Comparison of ENCODE assay signal across 1 cellular context in genomic region chr3:37945803-37946530, GRCh38.
TF ChIP-seq lines count a peak whose summit lies in the region.

No MANE protein-coding gene starts in this region.

TF ChIP-seq in HCT116, 20 proteins besides CTCF, POLR2A, EP300 and RAD21 (continued from another document):
- TF ChIP-seq YY1 (IDR thresholded peaks at IDR 0.05; ENCODE audit: extremely low read depth, insufficient replicate concordance, low read depth, low read length) (no peak), ZFX (IDR thresholded peaks at IDR 0.05) (no peak), SRF (IDR thresholded peaks at IDR 0.05; ENCODE audit: low read depth) (no peak), MAX (IDR thresholded peaks at IDR 0.05) (peak; percentile 79), JUND (IDR thresholded peaks at IDR 0.05) (peak; percentile 73), EGR1 (IDR thresholded peaks at IDR 0.05; ENCODE audit: low read depth) (no peak), ZNF274 (IDR thresholded peaks at IDR 0.05; ENCODE audit: low read depth, low read length) (no peak), CBX3 (IDR thresholded peaks at IDR 0.05; ENCODE audit: low read depth) (peak; percentile 53; the same call in 1 of the 2 replicates)
- TF ChIP-seq, protein P1, sequence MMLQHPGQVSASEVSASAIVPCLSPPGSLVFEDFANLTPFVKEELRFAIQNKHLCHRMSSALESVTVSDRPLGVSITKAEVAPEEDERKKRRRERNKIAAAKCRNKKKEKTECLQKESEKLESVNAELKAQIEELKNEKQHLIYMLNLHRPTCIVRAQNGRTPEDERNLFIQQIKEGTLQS (IDR thresholded peaks at IDR 0.05) = no peak; the same call in 1 of the 2 replicates
- TF ChIP-seq, protein P2, sequence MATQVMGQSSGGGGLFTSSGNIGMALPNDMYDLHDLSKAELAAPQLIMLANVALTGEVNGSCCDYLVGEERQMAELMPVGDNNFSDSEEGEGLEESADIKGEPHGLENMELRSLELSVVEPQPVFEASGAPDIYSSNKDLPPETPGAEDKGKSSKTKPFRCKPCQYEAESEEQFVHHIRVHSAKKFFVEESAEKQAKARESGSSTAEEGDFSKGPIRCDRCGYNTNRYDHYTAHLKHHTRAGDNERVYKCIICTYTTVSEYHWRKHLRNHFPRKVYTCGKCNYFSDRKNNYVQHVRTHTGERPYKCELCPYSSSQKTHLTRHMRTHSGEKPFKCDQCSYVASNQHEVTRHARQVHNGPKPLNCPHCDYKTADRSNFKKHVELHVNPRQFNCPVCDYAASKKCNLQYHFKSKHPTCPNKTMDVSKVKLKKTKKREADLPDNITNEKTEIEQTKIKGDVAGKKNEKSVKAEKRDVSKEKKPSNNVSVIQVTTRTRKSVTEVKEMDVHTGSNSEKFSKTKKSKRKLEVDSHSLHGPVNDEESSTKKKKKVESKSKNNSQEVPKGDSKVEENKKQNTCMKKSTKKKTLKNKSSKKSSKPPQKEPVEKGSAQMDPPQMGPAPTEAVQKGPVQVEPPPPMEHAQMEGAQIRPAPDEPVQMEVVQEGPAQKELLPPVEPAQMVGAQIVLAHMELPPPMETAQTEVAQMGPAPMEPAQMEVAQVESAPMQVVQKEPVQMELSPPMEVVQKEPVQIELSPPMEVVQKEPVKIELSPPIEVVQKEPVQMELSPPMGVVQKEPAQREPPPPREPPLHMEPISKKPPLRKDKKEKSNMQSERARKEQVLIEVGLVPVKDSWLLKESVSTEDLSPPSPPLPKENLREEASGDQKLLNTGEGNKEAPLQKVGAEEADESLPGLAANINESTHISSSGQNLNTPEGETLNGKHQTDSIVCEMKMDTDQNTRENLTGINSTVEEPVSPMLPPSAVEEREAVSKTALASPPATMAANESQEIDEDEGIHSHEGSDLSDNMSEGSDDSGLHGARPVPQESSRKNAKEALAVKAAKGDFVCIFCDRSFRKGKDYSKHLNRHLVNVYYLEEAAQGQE (IDR thresholded peaks at IDR 0.05; ENCODE audit: low read depth) = no peak
